ENCODE assay signal across 24 cellular contexts in the genomic region with DNA sequence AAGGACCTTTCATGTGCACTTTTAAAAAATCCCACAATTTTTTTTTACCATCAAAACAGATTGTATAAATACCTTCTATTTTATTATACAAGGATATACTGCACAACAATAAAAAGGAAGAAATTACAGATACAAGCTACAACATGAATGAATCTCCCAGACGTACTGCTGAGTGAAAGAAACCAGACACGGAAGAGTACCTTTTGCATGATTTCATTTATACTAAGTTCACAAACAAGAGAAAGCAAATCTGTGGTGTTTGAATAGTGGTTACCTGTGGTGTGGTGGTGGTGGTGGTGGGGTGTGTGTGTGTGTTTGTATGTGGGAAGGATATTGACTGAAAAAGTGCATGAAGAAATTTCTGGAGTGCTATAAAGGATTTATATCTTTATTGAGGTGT.
"Had no signal": no experiment of that assay in that cellular context is flagged by ENCODE, and none has a peak within 500 bp of the region (broad histone marks: within the 10 kb centered on the region; RNA-seq: fewer than 3 reads in every experiment).

No MANE protein-coding gene starts in this region.

- DNase-seq: islet precursor cell; left ventricle myocardium inferior; mesendoderm; naive B cell; natural killer cell; nephron progenitor cell; occipital lobe; ovary; right lobe of liver; stimulated activated CD4-positive, alpha-beta T cell treated with anti-CD3 and anti-CD28 coated beads, Interleukin-1b, Interleukin-23, amount 100 ng/mL, for 48 hours; stimulated activated CD4-positive, alpha-beta T cell treated with anti-CD3 and anti-CD28 coated beads, Interleukin-2, amount 100 ng/mL, for 48 hours; stimulated activated CD4-positive, alpha-beta T cell treated with anti-CD3 and anti-CD28 coated beads, Interleukin-4, amount 100 ng/mL, for 4 hours; stimulated activated CD8-positive, alpha-beta memory T cell treated with anti-CD3 and anti-CD28 coated beads, Interleukin-4, amount 100 ng/mL, for 48 hours; stimulated activated naive CD4-positive, alpha-beta T cell treated with Interleukin-2 at 50 U/mL for 16 hours; stimulated activated naive CD8-positive, alpha-beta T cell treated with anti-CD3 and anti-CD28 coated beads, Interleukin-15, amount 100 ng/mL, for 72 hours; substantia nigra; uterus had no signal

- H3K9me3 ChIP-seq: left ventricle myocardium inferior, neutrophil, ovary, right atrium auricular region, right lobe of liver, tibial nerve, uterus had no signal

- H3K9ac ChIP-seq: neural progenitor cell had no signal

- H2AFZ ChIP-seq: neural progenitor cell had no signal

- H3K4me3 ChIP-seq: left ventricle myocardium inferior, lung, neural progenitor cell, ovary, right atrium auricular region, right lobe of liver, smooth muscle cell, tibial nerve, uterus had no signal

- H3K27me3 ChIP-seq: neural progenitor cell, ovary, right atrium auricular region, right lobe of liver, tibial nerve, uterus had no signal

- H3K27ac ChIP-seq: left ventricle myocardium inferior, neural progenitor cell, neutrophil, ovary, right atrium auricular region, right lobe of liver, tibial nerve, uterus had no signal

- H3K36me3 ChIP-seq: left ventricle myocardium inferior, neural progenitor cell, neutrophil, ovary, right atrium auricular region, right lobe of liver, tibial nerve, uterus had no signal

- H3K4me2 ChIP-seq: neural progenitor cell, smooth muscle cell had no signal

- ATAC-seq: natural killer cell; right lobe of liver; stimulated activated memory B cell treated with anti-CD40 and anti-IgM and Interleukin-4, amounts not matched to agents 10 μg/mL and 1 μg/mL and 100 μg/mL, for 72 hours; stimulated activated naive CD8-positive, alpha-beta T cell treated with anti-CD3 and anti-CD28 coated beads, Interleukin-15, amount 100 ng/mL, for 72 hours had no signal

- H3K4me1 ChIP-seq: right atrium auricular region, right lobe of liver, tibial nerve, uterus had no signal
